1 cellular context compared by ENCODE assay signal in the genomic region with DNA sequence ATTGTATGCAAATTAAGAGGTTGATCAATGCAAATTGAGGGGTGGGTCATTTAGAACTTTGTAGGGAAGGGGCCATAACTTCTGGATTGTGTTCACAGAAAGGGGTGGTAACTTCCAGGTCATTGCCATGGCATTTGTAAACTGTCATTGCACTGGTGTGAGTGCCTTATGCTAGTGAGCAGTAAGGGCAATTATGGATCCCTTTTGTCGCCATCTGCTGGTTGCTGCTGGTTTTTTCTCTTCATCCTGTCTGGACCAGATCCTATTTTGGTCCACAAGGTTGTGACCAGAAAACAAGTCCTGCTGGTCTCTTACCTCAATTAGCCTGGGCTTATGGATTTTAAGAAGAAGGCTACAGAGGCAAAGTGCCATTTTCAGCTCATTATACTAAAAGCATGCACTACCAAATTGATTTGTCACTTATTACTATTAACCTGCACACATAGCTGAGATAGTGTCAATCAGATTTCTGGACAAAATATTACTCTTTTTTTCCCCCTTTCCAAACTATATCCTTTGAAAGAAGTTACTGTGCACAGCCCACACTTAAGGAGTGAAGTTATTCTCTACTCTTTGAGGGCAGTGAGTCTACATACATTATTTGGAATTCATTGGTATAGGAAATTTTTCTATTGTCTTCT.
TF ChIP-seq lines count a peak whose summit lies in the region.

No MANE protein-coding gene starts in this region.

TF ChIP-seq in HepG2, 621 proteins besides CTCF, POLR2A, EP300 and RAD21 (continued from another document and continues in another):
- TF ChIP-seq, protein P1, sequence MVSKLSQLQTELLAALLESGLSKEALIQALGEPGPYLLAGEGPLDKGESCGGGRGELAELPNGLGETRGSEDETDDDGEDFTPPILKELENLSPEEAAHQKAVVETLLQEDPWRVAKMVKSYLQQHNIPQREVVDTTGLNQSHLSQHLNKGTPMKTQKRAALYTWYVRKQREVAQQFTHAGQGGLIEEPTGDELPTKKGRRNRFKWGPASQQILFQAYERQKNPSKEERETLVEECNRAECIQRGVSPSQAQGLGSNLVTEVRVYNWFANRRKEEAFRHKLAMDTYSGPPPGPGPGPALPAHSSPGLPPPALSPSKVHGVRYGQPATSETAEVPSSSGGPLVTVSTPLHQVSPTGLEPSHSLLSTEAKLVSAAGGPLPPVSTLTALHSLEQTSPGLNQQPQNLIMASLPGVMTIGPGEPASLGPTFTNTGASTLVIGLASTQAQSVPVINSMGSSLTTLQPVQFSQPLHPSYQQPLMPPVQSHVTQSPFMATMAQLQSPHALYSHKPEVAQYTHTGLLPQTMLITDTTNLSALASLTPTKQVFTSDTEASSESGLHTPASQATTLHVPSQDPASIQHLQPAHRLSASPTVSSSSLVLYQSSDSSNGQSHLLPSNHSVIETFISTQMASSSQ (IDR thresholded peaks at IDR 0.05; ENCODE audit: low read depth), result no peak
- TF ChIP-seq, protein P1 (CRISPR knock-in tag; IDR thresholded peaks at IDR 0.05; ENCODE audit: borderline replicate concordance), result no peak
- no peak for TF ChIP-seq ZZZ3 (CRISPR knock-in tag; IDR thresholded peaks at IDR 0.05; ENCODE audit: borderline replicate concordance)
- TF ChIP-seq, protein P2, sequence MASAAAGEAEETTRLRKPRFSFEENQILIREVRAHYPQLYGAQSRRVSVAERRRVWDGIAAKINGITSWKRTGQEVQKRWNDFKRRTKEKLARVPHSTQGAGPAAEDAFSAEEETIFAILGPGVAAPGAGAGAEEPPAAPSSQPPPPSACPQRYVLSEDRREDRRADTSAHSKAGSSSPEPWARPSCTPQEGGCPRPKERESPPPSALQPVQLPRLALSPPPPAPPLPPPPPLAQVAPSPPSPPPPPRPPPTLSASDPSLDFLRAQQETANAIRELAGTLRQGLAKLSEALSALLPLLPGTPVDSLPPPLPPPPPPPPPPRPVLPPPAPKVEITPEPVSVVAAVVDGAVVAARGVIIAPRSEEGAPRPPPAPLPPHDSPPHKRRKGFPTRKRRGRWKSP (CRISPR knock-in tag; IDR thresholded peaks at IDR 0.05), result no peak
- TF ChIP-seq, protein P3, sequence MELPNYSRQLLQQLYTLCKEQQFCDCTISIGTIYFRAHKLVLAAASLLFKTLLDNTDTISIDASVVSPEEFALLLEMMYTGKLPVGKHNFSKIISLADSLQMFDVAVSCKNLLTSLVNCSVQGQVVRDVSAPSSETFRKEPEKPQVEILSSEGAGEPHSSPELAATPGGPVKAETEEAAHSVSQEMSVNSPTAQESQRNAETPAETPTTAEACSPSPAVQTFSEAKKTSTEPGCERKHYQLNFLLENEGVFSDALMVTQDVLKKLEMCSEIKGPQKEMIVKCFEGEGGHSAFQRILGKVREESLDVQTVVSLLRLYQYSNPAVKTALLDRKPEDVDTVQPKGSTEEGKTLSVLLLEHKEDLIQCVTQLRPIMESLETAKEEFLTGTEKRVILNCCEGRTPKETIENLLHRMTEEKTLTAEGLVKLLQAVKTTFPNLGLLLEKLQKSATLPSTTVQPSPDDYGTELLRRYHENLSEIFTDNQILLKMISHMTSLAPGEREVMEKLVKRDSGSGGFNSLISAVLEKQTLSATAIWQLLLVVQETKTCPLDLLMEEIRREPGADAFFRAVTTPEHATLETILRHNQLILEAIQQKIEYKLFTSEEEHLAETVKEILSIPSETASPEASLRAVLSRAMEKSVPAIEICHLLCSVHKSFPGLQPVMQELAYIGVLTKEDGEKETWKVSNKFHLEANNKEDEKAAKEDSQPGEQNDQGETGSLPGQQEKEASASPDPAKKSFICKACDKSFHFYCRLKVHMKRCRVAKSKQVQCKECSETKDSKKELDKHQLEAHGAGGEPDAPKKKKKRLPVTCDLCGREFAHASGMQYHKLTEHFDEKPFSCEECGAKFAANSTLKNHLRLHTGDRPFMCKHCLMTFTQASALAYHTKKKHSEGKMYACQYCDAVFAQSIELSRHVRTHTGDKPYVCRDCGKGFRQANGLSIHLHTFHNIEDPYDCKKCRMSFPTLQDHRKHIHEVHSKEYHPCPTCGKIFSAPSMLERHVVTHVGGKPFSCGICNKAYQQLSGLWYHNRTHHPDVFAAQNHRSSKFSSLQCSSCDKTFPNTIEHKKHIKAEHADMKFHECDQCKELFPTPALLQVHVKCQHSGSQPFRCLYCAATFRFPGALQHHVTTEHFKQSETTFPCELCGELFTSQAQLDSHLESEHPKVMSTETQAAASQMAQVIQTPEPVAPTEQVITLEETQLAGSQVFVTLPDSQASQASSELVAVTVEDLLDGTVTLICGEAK (IDR thresholded peaks at IDR 0.05), result no peak
- TF ChIP-seq, protein P3 (CRISPR knock-in tag; IDR thresholded peaks at IDR 0.05), result no peak
- peak; percentile 70 for TF ChIP-seq SMC3 (IDR thresholded peaks at IDR 0.05; ENCODE audit: low read length)
- TF ChIP-seq ZNF282 (IDR thresholded peaks at IDR 0.05; ENCODE audit: partially characterized antibody), result no peak
- TF ChIP-seq ZFP62 (CRISPR knock-in tag; IDR thresholded peaks at IDR 0.05), result no peak
- TF ChIP-seq GABPA (IDR thresholded peaks at IDR 0.05; ENCODE audit: low read depth, low read length), result no peak
- TF ChIP-seq GABPA (CRISPR knock-in tag; IDR thresholded peaks at IDR 0.05; ENCODE audit: low read depth), result peak; percentile 31; the same call in 1 of the 2 replicates
- TF ChIP-seq TEAD3 (CRISPR knock-in tag; optimal IDR thresholded peaks at IDR 0.05; ENCODE audit: borderline replicate concordance), result no peak
- TF ChIP-seq IRF2 (CRISPR knock-in tag; IDR thresholded peaks at IDR 0.05), result no peak
- TF ChIP-seq, protein P4, sequence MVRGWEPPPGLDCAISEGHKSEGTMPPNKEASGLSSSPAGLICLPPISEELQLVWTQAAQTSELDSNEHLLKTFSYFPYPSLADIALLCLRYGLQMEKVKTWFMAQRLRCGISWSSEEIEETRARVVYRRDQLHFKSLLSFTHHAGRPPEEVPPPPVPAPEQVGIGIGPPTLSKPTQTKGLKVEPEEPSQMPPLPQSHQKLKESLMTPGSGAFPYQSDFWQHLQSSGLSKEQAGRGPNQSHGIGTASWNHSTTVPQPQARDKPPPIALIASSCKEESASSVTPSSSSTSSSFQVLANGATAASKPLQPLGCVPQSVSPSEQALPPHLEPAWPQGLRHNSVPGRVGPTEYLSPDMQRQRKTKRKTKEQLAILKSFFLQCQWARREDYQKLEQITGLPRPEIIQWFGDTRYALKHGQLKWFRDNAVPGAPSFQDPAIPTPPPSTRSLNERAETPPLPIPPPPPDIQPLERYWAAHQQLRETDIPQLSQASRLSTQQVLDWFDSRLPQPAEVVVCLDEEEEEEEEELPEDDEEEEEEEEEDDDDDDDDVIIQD (CRISPR knock-in tag; IDR thresholded peaks at IDR 0.05; ENCODE audit: low read depth), result peak; percentile 43; the same call in 1 of the 2 replicates
- TF ChIP-seq ZMYM4 (CRISPR knock-in tag; IDR thresholded peaks at IDR 0.05), result peak; percentile 81
- TF ChIP-seq ZNF232 (CRISPR knock-in tag; IDR thresholded peaks at IDR 0.05; ENCODE audit: borderline replicate concordance), result no peak
- TF ChIP-seq, protein P5, sequence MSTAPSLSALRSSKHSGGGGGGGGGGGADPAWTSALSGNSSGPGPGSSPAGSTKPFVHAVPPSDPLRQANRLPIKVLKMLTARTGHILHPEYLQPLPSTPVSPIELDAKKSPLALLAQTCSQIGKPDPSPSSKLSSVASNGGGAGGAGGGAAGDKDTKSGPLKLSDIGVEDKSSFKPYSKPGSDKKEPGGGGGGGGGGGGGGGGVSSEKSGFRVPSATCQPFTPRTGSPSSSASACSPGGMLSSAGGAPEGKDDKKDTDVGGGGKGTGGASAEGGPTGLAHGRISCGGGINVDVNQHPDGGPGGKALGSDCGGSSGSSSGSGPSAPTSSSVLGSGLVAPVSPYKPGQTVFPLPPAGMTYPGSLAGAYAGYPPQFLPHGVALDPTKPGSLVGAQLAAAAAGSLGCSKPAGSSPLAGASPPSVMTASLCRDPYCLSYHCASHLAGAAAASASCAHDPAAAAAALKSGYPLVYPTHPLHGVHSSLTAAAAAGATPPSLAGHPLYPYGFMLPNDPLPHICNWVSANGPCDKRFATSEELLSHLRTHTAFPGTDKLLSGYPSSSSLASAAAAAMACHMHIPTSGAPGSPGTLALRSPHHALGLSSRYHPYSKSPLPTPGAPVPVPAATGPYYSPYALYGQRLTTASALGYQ (CRISPR knock-in tag; IDR thresholded peaks at IDR 0.05), result no peak
- TF ChIP-seq REXO4 (CRISPR knock-in tag; IDR thresholded peaks at IDR 0.05; ENCODE audit: borderline replicate concordance), result no peak
- TF ChIP-seq, protein P6, sequence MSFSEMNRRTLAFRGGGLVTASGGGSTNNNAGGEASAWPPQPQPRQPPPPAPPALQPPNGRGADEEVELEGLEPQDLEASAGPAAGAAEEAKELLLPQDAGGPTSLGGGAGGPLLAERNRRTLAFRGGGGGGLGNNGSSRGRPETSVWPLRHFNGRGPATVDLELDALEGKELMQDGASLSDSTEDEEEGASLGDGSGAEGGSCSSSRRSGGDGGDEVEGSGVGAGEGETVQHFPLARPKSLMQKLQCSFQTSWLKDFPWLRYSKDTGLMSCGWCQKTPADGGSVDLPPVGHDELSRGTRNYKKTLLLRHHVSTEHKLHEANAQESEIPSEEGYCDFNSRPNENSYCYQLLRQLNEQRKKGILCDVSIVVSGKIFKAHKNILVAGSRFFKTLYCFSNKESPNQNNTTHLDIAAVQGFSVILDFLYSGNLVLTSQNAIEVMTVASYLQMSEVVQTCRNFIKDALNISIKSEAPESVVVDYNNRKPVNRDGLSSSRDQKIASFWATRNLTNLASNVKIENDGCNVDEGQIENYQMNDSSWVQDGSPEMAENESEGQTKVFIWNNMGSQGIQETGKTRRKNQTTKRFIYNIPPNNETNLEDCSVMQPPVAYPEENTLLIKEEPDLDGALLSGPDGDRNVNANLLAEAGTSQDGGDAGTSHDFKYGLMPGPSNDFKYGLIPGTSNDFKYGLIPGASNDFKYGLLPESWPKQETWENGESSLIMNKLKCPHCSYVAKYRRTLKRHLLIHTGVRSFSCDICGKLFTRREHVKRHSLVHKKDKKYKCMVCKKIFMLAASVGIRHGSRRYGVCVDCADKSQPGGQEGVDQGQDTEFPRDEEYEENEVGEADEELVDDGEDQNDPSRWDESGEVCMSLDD (CRISPR knock-in tag; IDR thresholded peaks at IDR 0.05; ENCODE audit: borderline replicate concordance), result no peak
- TF ChIP-seq, protein P7, sequence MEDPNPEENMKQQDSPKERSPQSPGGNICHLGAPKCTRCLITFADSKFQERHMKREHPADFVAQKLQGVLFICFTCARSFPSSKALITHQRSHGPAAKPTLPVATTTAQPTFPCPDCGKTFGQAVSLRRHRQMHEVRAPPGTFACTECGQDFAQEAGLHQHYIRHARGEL (CRISPR knock-in tag; IDR thresholded peaks at IDR 0.05), result peak; percentile 97
- TF ChIP-seq MAFF (IDR thresholded peaks at IDR 0.05; ENCODE audit: low read depth, low read length), result no peak
- no peak for TF ChIP-seq WIZ (CRISPR knock-in tag; IDR thresholded peaks at IDR 0.05)
- no peak for TF ChIP-seq ZNF24 (IDR thresholded peaks at IDR 0.05)
- TF ChIP-seq ZNF678 (CRISPR knock-in tag; IDR thresholded peaks at IDR 0.05), result no peak
- TF ChIP-seq POLR2AphosphoS5 (IDR thresholded peaks at IDR 0.05; ENCODE audit: low read depth, low read length), result no peak
- TF ChIP-seq, protein P8, sequence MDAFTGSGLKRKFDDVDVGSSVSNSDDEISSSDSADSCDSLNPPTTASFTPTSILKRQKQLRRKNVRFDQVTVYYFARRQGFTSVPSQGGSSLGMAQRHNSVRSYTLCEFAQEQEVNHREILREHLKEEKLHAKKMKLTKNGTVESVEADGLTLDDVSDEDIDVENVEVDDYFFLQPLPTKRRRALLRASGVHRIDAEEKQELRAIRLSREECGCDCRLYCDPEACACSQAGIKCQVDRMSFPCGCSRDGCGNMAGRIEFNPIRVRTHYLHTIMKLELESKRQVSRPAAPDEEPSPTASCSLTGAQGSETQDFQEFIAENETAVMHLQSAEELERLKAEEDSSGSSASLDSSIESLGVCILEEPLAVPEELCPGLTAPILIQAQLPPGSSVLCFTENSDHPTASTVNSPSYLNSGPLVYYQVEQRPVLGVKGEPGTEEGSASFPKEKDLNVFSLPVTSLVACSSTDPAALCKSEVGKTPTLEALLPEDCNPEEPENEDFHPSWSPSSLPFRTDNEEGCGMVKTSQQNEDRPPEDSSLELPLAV (CRISPR knock-in tag; conservative IDR thresholded peaks at IDR 0.05; ENCODE audit: low read depth), result no peak
